In the genomic region with DNA sequence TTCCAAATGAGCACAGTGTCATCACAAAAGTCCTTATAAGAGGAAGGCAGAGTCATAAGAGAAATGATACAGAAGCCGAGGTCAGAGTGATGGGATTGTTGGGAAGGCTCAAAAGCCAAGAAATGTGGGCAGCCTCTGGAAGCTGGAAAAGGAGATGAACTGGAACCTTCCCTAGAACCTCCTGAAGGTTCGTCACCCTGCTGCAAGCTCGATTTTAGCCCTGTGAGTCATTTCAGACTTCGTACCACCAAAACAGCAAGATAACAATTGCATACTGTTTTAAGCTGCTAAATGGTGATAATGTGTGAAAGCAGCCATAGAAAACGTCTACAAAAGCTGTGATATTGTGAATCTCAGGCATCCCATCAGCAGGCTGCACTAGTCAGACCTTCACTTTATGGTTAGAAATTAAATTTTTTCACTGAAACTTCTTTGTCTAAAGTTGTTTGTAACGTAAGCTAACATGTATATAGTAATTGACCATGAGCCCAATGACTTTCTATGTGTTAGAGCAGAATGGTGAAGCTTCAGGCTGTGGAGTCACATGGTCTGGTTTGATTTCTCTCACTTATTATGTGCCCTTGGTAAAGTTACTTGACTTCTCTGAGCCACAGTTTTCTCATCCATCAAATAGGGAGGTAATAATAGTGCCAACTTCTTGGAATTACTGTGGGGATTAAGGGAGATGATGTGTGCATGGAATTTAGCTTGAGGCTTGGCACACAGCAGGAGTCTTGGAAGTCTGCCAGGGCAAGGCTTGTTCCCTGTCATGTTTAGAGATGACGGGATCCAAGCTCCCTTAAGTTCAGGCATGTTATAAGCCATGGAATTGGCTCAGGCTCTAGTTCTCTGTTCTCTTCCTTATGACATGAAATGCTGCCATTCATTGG, we compare ENCODE assay signal across 8 cellular contexts.
A peak's percentile ranks its signal among the peaks of the same experiment; 100 is the strongest.
DNase-seq lines count a peak whose midpoint lies in the region; ATAC-seq and TF ChIP-seq lines count a peak whose summit lies in the region.

No MANE protein-coding gene starts in this region.

- TF ChIP-seq CTCF in AG09319 (IDR thresholded peaks at IDR 0.05; ENCODE audit: low read depth, low read length), result no peak

- DNase-seq in AG09319 (ENCODE audit: extremely low read depth, low read depth) (peak; percentile 54), T1000 (lab: John Stamatoyannopoulos, UW) (peak; percentile 46), left ventricle myocardium superior (no peak), HUDEP-2 (lab: John Stamatoyannopoulos, UW; ENCODE audit: unreplicated experiment in 76 of 76) (no peak), GF-D8 (lab: John Stamatoyannopoulos, UW) (no peak)

- intact Hi-C loops in left ventricle myocardium superior (cut with micrococcal nuclease), result no loop called here

- TF ChIP-seq RAD21 in Ishikawa (IDR thresholded peaks at IDR 0.05; ENCODE audit: low read depth), result no peak

- TF ChIP-seq EP300 in Ishikawa (IDR thresholded peaks at IDR 0.05; ENCODE audit: borderline replicate concordance), result no peak

- ATAC-seq in left ventricle myocardium superior (peak; percentile 36), HG03139 (IDR thresholded peaks at IDR 0.05; ENCODE audit: unreplicated experiment) (no peak), HG02938 (IDR thresholded peaks at IDR 0.05; ENCODE audit: unreplicated experiment) (no peak)

TF ChIP-seq in Ishikawa, 13 proteins besides CTCF, POLR2A, EP300 and RAD21:
- no peak for TF ChIP-seq CEBPB (IDR thresholded peaks at IDR 0.05)
- TF ChIP-seq, protein P1, sequence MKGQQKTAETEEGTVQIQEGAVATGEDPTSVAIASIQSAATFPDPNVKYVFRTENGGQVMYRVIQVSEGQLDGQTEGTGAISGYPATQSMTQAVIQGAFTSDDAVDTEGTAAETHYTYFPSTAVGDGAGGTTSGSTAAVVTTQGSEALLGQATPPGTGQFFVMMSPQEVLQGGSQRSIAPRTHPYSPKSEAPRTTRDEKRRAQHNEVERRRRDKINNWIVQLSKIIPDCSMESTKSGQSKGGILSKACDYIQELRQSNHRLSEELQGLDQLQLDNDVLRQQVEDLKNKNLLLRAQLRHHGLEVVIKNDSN (IDR thresholded peaks at IDR 0.05), result 0 out of 2 replicates have a peak, but pooled peaks have one; percentile 8
- TF ChIP-seq TCF12 (IDR thresholded peaks at IDR 0.05; ENCODE audit: low read depth), result no peak
- TF ChIP-seq, protein P2, sequence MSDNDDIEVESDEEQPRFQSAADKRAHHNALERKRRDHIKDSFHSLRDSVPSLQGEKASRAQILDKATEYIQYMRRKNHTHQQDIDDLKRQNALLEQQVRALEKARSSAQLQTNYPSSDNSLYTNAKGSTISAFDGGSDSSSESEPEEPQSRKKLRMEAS (IDR thresholded peaks at IDR 0.05), result no peak
- TF ChIP-seq CREB1 (IDR thresholded peaks at IDR 0.05; ENCODE audit: low read depth), result no peak
- TF ChIP-seq FOXM1 (IDR thresholded peaks at IDR 0.05; ENCODE audit: borderline replicate concordance, low read depth), result no peak
- peak; percentile 86 for TF ChIP-seq TEAD4 (IDR thresholded peaks at IDR 0.05)
- TF ChIP-seq YY1 (IDR thresholded peaks at IDR 0.05; ENCODE audit: low read depth), result no peak
- TF ChIP-seq ZBTB7A (IDR thresholded peaks at IDR 0.05; ENCODE audit: low read depth), result no peak
- TF ChIP-seq TAF1 (IDR thresholded peaks at IDR 0.05; ENCODE audit: low read depth), result no peak
- no peak for TF ChIP-seq EGR1 (IDR thresholded peaks at IDR 0.05)
- TF ChIP-seq, protein P3, sequence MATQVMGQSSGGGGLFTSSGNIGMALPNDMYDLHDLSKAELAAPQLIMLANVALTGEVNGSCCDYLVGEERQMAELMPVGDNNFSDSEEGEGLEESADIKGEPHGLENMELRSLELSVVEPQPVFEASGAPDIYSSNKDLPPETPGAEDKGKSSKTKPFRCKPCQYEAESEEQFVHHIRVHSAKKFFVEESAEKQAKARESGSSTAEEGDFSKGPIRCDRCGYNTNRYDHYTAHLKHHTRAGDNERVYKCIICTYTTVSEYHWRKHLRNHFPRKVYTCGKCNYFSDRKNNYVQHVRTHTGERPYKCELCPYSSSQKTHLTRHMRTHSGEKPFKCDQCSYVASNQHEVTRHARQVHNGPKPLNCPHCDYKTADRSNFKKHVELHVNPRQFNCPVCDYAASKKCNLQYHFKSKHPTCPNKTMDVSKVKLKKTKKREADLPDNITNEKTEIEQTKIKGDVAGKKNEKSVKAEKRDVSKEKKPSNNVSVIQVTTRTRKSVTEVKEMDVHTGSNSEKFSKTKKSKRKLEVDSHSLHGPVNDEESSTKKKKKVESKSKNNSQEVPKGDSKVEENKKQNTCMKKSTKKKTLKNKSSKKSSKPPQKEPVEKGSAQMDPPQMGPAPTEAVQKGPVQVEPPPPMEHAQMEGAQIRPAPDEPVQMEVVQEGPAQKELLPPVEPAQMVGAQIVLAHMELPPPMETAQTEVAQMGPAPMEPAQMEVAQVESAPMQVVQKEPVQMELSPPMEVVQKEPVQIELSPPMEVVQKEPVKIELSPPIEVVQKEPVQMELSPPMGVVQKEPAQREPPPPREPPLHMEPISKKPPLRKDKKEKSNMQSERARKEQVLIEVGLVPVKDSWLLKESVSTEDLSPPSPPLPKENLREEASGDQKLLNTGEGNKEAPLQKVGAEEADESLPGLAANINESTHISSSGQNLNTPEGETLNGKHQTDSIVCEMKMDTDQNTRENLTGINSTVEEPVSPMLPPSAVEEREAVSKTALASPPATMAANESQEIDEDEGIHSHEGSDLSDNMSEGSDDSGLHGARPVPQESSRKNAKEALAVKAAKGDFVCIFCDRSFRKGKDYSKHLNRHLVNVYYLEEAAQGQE (IDR thresholded peaks at IDR 0.05; ENCODE audit: low read depth), result no peak
- peak; percentile 94 for TF ChIP-seq NFIC (IDR thresholded peaks at IDR 0.05)

Comparison
In these comparisons a context has a peak if more than half of its experiments do, and no peak if none do; other contexts are left out.
1. DNase-seq: peak in AG09319 (single experiment) and T1000 (single experiment); none in left ventricle myocardium superior (single experiment), HUDEP-2 (0 of 76) and GF-D8 (single experiment).